ENCODE assay signal across 1 cellular context in the genomic region with DNA sequence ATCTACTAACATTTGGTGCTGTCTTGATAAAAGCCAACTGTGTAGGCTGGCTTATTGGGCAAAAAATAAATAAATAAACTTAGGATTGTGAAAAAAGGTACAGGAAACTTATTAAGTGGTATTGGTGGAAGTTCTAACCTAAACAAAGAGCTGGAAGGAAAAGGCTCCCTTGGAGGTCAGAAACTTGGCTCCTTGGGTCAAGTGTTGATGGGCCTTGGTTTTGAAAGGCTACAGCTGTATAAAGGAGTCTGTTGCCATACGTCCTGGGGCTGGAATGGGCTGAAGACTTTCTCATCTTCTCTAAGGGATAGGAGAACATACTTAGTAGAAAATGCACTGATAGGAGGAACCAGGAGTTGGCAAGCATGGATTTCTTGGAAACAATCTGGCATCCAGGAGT.
TF ChIP-seq lines count a peak whose summit lies in the region.

No MANE protein-coding gene starts in this region.

TF ChIP-seq in IMR-90, 13 proteins besides CTCF, POLR2A, EP300 and RAD21:
- TF ChIP-seq ELK1 (IDR thresholded peaks at IDR 0.05; ENCODE audit: borderline replicate concordance, low read depth, low read length) (no peak), MAZ (IDR thresholded peaks at IDR 0.05; ENCODE audit: borderline replicate concordance, low read depth, low read length) (no peak), SMC3 (IDR thresholded peaks at IDR 0.05; ENCODE audit: low read depth, low read length) (no peak)
TF ChIP-seq in IMR-90: peak in this region for 0.
